ENCODE assay signal across 36 cellular contexts in the genomic region with DNA sequence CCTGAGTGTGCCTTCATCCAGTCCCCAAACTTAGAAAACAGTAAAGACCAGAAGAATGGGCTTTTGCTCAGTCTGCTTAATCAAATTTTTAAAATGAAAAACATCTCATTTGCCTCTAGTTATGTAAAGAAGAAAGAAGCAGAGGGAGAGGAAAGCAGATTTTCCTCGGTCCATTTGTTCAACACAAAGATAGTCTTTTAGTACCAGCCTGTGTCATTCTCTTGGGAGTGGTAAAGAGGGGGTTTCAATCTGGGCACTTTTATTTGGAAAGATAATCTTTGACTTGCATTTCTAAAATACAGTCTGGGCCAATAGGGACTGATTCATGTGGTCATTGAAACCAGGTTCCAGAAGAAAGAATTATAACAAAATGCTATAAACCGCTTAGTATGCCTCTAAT. TPM values are rescaled to one million over a fixed set of nuclear protein-coding genes. Genes with fewer than 3 reads are reported as not detected.
"Had no signal": no experiment of that assay in that cellular context is flagged by ENCODE, and none has a peak within 500 bp of the region (broad histone marks: within the 10 kb centered on the region; RNA-seq: fewer than 3 reads in every experiment).

No MANE protein-coding gene starts in this region.

- DNase-seq: activated CD4-positive, alpha-beta memory T cell treated with anti-CD3 and anti-CD28 coated beads for 36 hours; activated CD4-positive, alpha-beta T cell treated with anti-CD3 and anti-CD28 coated beads, Interleukin-2, amount 10 ng/mL, durations not matched to agents 24 days and 14 days; activated CD4-positive, CD25-positive, alpha-beta regulatory T cell treated with anti-CD3 and anti-CD28 coated beads, Interleukin-2, amount 50 U/mL, for 72 hours; activated CD8-positive, alpha-beta memory T cell treated with anti-CD3 and anti-CD28 coated beads, Interleukin-2, amount 50 U/mL, for 4 hours; activated effector memory CD4-positive, alpha-beta T cell treated with anti-CD3 and anti-CD28 coated beads, Interleukin-2, amount 50 U/mL, for 16 hours; activated naive CD4-positive, alpha-beta T cell treated with anti-CD3 and anti-CD28 coated beads for 36 hours; activated naive CD8-positive, alpha-beta T cell treated with anti-CD3 and anti-CD28 coated beads for 36 hours; activated T-cell treated with anti-CD3 and anti-CD28 coated beads, Interleukin-2, amount 50 U/mL, for 1 hour; adrenal gland; aorta; body of pancreas; effector memory CD8-positive, alpha-beta T cell; foreskin fibroblast; head of caudate nucleus; hippocampal formation; left colon; mammary epithelial cell; naive B cell; nucleus accumbens; right lobe of liver; stimulated activated CD4-positive, alpha-beta T cell treated with anti-CD3 and anti-CD28 coated beads, Interleukin-4, amount 100 ng/mL, for 1 hour; stimulated activated naive CD8-positive, alpha-beta T cell treated with anti-CD3 and anti-CD28 coated beads, Interleukin-15, Interleukin-2, amounts not matched to agents 100 U/mL and 50 U/mL, for 24 hours; T-helper 9 cell; testis; transverse colon; WERI-Rb-1 had no signal

- ATAC-seq: body of pancreas; effector memory CD8-positive, alpha-beta T cell; left colon; right lobe of liver; stimulated activated naive CD8-positive, alpha-beta T cell treated with anti-CD3 and anti-CD28 coated beads, Interleukin-15, Interleukin-2, amounts not matched to agents 100 U/mL and 50 U/mL, for 24 hours had no signal

- H3K27ac ChIP-seq: adrenal gland, body of pancreas, cardiac muscle cell, coronary artery, parathyroid adenoma, right lobe of liver, testis, transverse colon, WERI-Rb-1 had no signal

- H3K27me3 ChIP-seq: adrenal gland, body of pancreas, cardiac muscle cell, right lobe of liver, testis, transverse colon had no signal

- H3K4me1 ChIP-seq: parathyroid adenoma, right lobe of liver, testis, transverse colon had no signal

- H3K4me3 ChIP-seq: adrenal gland, body of pancreas, cardiac muscle cell, coronary artery, right lobe of liver, testis, transverse colon had no signal

- H3K9me3 ChIP-seq: adrenal gland, body of pancreas, right lobe of liver, testis, transverse colon had no signal

RNA-seq across cellular contexts. Expression of gene KREMEN1, which starts 29.5 kb away (rescaled TPM):
- total RNA-seq: activated CD4-positive, alpha-beta T cell treated with anti-CD3 and anti-CD28 coated beads, Interleukin-2, amount 10 ng/mL, durations not matched to agents 24 days and 14 days had no signal

RNA-seq across cellular contexts. Expression of gene C22orf31, which starts 40.7 kb away (rescaled TPM):
- total RNA-seq: activated CD4-positive, alpha-beta memory T cell treated with anti-CD3 and anti-CD28 coated beads for 36 hours; activated CD4-positive, alpha-beta T cell treated with anti-CD3 and anti-CD28 coated beads, Interleukin-2, amount 10 ng/mL, durations not matched to agents 24 days and 14 days; activated CD8-positive, alpha-beta memory T cell treated with anti-CD3 and anti-CD28 coated beads for 36 hours; activated naive CD4-positive, alpha-beta T cell treated with anti-CD3 and anti-CD28 coated beads for 36 hours; activated naive CD8-positive, alpha-beta T cell treated with anti-CD3 and anti-CD28 coated beads for 36 hours; activated T-helper 1 cell treated with anti-CD3 and anti-CD28 coated beads, Interleukin-12 subunit alpha, Interleukin-12 subunit beta, Interleukin-2, Interleukin-4 antibody, amounts not matched to agents 30 ng/mL and 10 ng/mL and 1 ng/mL, durations not matched to agents 14 hours and 24 hours and 36 hours; aorta; body of pancreas; cardiac muscle cell; cerebellum; endothelial cell of umbilical vein; left colon; mammary epithelial cell; right lobe of liver; transverse colon had no signal
- polyA plus RNA-seq: aorta, cardiac muscle cell, endothelial cell of umbilical vein, keratinocyte, liver, mammary epithelial cell, neural cell had no signal
